In genomic region chr19:39327990-39328705, GRCh38 we compare ENCODE assay signal across 8 cellular contexts. TPM values are rescaled to one million over a fixed set of nuclear protein-coding genes. Genes with fewer than 3 reads are reported as not detected.
A peak's percentile ranks its signal among the peaks of the same experiment; 100 is the strongest.
DNase-seq lines count a peak whose midpoint lies in the region; ATAC-seq and TF ChIP-seq lines count a peak whose summit lies in the region.

No MANE protein-coding gene starts in this region.

- H3K4me3 Mint-ChIP-seq in GM23338: peak overlapping the region; percentile 43; the same call in 1 of the 3 replicates
- H3K4me3 Mint-ChIP-seq in activated CD8-positive, alpha-beta T cell treated with anti-CD3 and anti-CD28 coated beads for 36 hours: no peak overlapping the region

- 0 out of 2 replicates have a peak overlapping the region, but pooled peaks have one; percentile 35 for H3K27ac Mint-ChIP-seq in GM23338
- H3K27ac Mint-ChIP-seq in activated CD8-positive, alpha-beta T cell treated with anti-CD3 and anti-CD28 coated beads for 36 hours: peak overlapping the region; percentile 66

- peaks cover 13% of the 10 kb centered on the region for H3K4me1 Mint-ChIP-seq in GM23338
- peaks cover 38% of the 10 kb centered on the region for H3K4me1 Mint-ChIP-seq in activated CD8-positive, alpha-beta T cell treated with anti-CD3 and anti-CD28 coated beads for 36 hours (ENCODE audit: low read depth)

- no peaks in the 10 kb centered on the region for H3K27me3 ChIP-seq in GM23338 (ENCODE audit: insufficient read depth)

- POLR2A ChIA-PET in activated CD8-positive, alpha-beta T cell treated with anti-CD3 and anti-CD28 coated beads for 36 hours (lab: Charles Lee): interaction anchor here (1.1 kb wide), 1 partner anchor 11 kb away, joined by 3 read pairs; no protein-coding TSS in a partner anchor

- peak; percentile 98 for TF ChIP-seq CTCF in AG09319 (IDR thresholded peaks at IDR 0.05; ENCODE audit: low read depth, low read length)
- peak; percentile 97 to 100 for TF ChIP-seq CTCF in GM23338 (conservative IDR thresholded peaks at IDR 0.05; ENCODE audit: low read depth in 2 of 2)
- peak; percentile 97 for TF ChIP-seq CTCF in activated CD8-positive, alpha-beta T cell treated with anti-CD3 and anti-CD28 coated beads for 36 hours (IDR thresholded peaks at IDR 0.05)

- H3K27ac ChIP-seq in GM23338 (ENCODE audit: low read depth): no peak overlapping the region

- H3K9me3 Mint-ChIP-seq in GM23338: no peaks in the 10 kb centered on the region
- no peaks in the 10 kb centered on the region for H3K9me3 Mint-ChIP-seq in activated CD8-positive, alpha-beta T cell treated with anti-CD3 and anti-CD28 coated beads for 36 hours

- peak overlapping the region; percentile 97 for H2AFZ ChIP-seq in GM23338

- H3K36me3 ChIP-seq in GM23338 (ENCODE audit: insufficient read depth): no peaks in the 10 kb centered on the region

- intact Hi-C loops in activated CD8-positive, alpha-beta T cell treated with anti-CD3 and anti-CD28 coated beads for 36 hours (cut with micrococcal nuclease): loop anchor here (5.0 kb wide), 1 partner anchor 116 kb away; no protein-coding TSS in a partner anchor

- no peaks in the 10 kb centered on the region for H3K9me2 ChIP-seq in GM23338 (ENCODE audit: insufficient read depth)

- H3K4me2 ChIP-seq in GM23338: peak overlapping the region; percentile 66

- no peaks in the 10 kb centered on the region for H3K79me2 ChIP-seq in GM23338 (replicated peaks; ENCODE audit: insufficient read depth)

- CTCF ChIA-PET in activated CD8-positive, alpha-beta T cell treated with anti-CD3 and anti-CD28 coated beads for 36 hours (lab: Charles Lee): interaction anchor here (0.6 to 2.8 kb wide), 17 partner anchors 10 to 206 kb away, joined by 3 to 15 read pairs (median 4); partner anchors contain the start of gene NCCRP1

- peak overlapping the region; percentile 31; the same call in 1 of the 2 replicates for H3K4me3 ChIP-seq in GM23338

- ATAC-seq in GM23338: peak; percentile 78
- peak; percentile 86 for ATAC-seq in activated CD8-positive, alpha-beta T cell treated with anti-CD3 and anti-CD28 coated beads for 36 hours
- ATAC-seq in GM18511 (IDR thresholded peaks at IDR 0.05; ENCODE audit: unreplicated experiment): no peak

- H3K36me3 Mint-ChIP-seq in GM23338 (ENCODE audit: low read depth): no peaks in the 10 kb centered on the region
- H3K36me3 Mint-ChIP-seq in activated CD8-positive, alpha-beta T cell treated with anti-CD3 and anti-CD28 coated beads for 36 hours (ENCODE audit: low read depth): peaks cover 31% of the 10 kb centered on the region

- H4K20me1 ChIP-seq in GM23338 (replicated peaks; ENCODE audit: insufficient read depth): no peaks in the 10 kb centered on the region

- H3F3A ChIP-seq in GM23338 (replicated peaks; ENCODE audit: low read depth): no peaks in the 10 kb centered on the region

- no peak for DNase-seq in AG09319 (ENCODE audit: extremely low read depth, low read depth)
- peak; percentile 94 for DNase-seq in GM23338 (ENCODE audit: low spot score)
- peak; percentile 55 for DNase-seq in NCI-H510A treated with DMSO at 0.1 percent for 48 hours (lab: John Stamatoyannopoulos, UW)
- peak; percentile 88 for DNase-seq in activated CD8-positive, alpha-beta T cell treated with anti-CD3 and anti-CD28 coated beads for 36 hours
- peak; percentile 91 for DNase-seq in ecto neural progenitor cell (ENCODE audit: low spot score)
- DNase-seq in lung microvascular endothelial cell (ENCODE audit: low read depth in 2 of 2): peak; percentile 66
- peak; percentile 59 for DNase-seq in stimulated activated CD8-positive, alpha-beta memory T cell treated with anti-CD3 and anti-CD28 coated beads, Interleukin-12 subunit alpha, Interleukin-12 subunit beta, amount 100 ng/mL, for 4 hours (ENCODE audit: low read depth)

- H3K4me1 ChIP-seq in GM23338 (ENCODE audit: insufficient read depth): peaks cover 11% of the 10 kb centered on the region

- H3K27me3 Mint-ChIP-seq in GM23338 (ENCODE audit: insufficient read depth, low read depth, poor library complexity): peaks cover 19% of the 10 kb centered on the region
- H3K27me3 Mint-ChIP-seq in activated CD8-positive, alpha-beta T cell treated with anti-CD3 and anti-CD28 coated beads for 36 hours: no peaks in the 10 kb centered on the region

TF ChIP-seq in GM23338, 12 proteins besides CTCF, POLR2A, EP300 and RAD21 (continues in another document):
- TF ChIP-seq EZH2phosphoT487 (IDR thresholded peaks at IDR 0.05; ENCODE audit: unreplicated experiment) (no peak), EZH2 (IDR thresholded peaks at IDR 0.05; ENCODE audit: low read depth, unreplicated experiment) (no peak), ZNF114 (CRISPR knock-in tag; IDR thresholded peaks at IDR 0.05) (no peak), STAT1 (IDR thresholded peaks at IDR 0.05; ENCODE audit: unreplicated experiment) (no peak), NANOG (IDR thresholded peaks at IDR 0.05; ENCODE audit: borderline replicate concordance) (no peak), POLR2AphosphoS5 (IDR thresholded peaks at IDR 0.05; ENCODE audit: low read depth) (no peak), CREB1 (CRISPR knock-in tag; IDR thresholded peaks at IDR 0.05; ENCODE audit: low read depth) (no peak), ZNF331 (CRISPR knock-in tag; IDR thresholded peaks at IDR 0.05; ENCODE audit: low read depth) (no peak)
- TF ChIP-seq, protein P1, sequence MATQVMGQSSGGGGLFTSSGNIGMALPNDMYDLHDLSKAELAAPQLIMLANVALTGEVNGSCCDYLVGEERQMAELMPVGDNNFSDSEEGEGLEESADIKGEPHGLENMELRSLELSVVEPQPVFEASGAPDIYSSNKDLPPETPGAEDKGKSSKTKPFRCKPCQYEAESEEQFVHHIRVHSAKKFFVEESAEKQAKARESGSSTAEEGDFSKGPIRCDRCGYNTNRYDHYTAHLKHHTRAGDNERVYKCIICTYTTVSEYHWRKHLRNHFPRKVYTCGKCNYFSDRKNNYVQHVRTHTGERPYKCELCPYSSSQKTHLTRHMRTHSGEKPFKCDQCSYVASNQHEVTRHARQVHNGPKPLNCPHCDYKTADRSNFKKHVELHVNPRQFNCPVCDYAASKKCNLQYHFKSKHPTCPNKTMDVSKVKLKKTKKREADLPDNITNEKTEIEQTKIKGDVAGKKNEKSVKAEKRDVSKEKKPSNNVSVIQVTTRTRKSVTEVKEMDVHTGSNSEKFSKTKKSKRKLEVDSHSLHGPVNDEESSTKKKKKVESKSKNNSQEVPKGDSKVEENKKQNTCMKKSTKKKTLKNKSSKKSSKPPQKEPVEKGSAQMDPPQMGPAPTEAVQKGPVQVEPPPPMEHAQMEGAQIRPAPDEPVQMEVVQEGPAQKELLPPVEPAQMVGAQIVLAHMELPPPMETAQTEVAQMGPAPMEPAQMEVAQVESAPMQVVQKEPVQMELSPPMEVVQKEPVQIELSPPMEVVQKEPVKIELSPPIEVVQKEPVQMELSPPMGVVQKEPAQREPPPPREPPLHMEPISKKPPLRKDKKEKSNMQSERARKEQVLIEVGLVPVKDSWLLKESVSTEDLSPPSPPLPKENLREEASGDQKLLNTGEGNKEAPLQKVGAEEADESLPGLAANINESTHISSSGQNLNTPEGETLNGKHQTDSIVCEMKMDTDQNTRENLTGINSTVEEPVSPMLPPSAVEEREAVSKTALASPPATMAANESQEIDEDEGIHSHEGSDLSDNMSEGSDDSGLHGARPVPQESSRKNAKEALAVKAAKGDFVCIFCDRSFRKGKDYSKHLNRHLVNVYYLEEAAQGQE (IDR thresholded peaks at IDR 0.05; ENCODE audit: unreplicated experiment): no peak
- TF ChIP-seq, protein P2, sequence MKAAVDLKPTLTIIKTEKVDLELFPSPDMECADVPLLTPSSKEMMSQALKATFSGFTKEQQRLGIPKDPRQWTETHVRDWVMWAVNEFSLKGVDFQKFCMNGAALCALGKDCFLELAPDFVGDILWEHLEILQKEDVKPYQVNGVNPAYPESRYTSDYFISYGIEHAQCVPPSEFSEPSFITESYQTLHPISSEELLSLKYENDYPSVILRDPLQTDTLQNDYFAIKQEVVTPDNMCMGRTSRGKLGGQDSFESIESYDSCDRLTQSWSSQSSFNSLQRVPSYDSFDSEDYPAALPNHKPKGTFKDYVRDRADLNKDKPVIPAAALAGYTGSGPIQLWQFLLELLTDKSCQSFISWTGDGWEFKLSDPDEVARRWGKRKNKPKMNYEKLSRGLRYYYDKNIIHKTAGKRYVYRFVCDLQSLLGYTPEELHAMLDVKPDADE (IDR thresholded peaks at IDR 0.05): no peak

RNA-seq across cellular contexts. Expression of gene LRFN1, which starts 7.5 kb away (rescaled TPM):
- total RNA-seq in GM23338 (2014; rRNA removed; shearing (Covaris generic)): 8.1 and 10.0 TPM in 2 replicates
- 3.2 and 4.1 TPM in 2 replicates for polyA plus RNA-seq in GM23338 (2016; fragmentation: Nextera tagmentation; extraction: Ambion mirVana)
- total RNA-seq in activated CD8-positive, alpha-beta T cell treated with anti-CD3 and anti-CD28 coated beads for 36 hours: 1 to 10 TPM; 6.1 to 6.5 TPM
- total RNA-seq in lung microvascular endothelial cell: 0.44 and 0.60 TPM in 2 replicates

RNA-seq across cellular contexts. Expression of gene GMFG, which starts 7.7 kb away (rescaled TPM):
- not detected in 2 replicates for total RNA-seq in GM23338 (2014; rRNA removed; shearing (Covaris generic))
- 1.0 and 1.3 TPM in 2 replicates for polyA plus RNA-seq in GM23338 (2016; fragmentation: Nextera tagmentation; extraction: Ambion mirVana)
- 100 to 1,000 TPM; 280 to 297 TPM for total RNA-seq in activated CD8-positive, alpha-beta T cell treated with anti-CD3 and anti-CD28 coated beads for 36 hours
- total RNA-seq in lung microvascular endothelial cell: 173 and 220 TPM in 2 replicates

RNA-seq across cellular contexts. Expression of gene SAMD4B, which starts 14.1 kb away (rescaled TPM):
- 124 and 172 TPM in 2 replicates for total RNA-seq in GM23338 (2014; rRNA removed; shearing (Covaris generic))
- 104 and 107 TPM in 2 replicates for polyA plus RNA-seq in GM23338 (2016; fragmentation: Nextera tagmentation; extraction: Ambion mirVana)
- 10 to 100 TPM; 35.5 to 37.1 TPM for total RNA-seq in activated CD8-positive, alpha-beta T cell treated with anti-CD3 and anti-CD28 coated beads for 36 hours
- total RNA-seq in lung microvascular endothelial cell: 20.7 and 21.8 TPM in 2 replicates

RNA-seq across cellular contexts. Expression of gene IFNL1, which starts 31.9 kb away (rescaled TPM):
- total RNA-seq in GM23338 (2014; rRNA removed; shearing (Covaris generic)): not detected in 2 replicates
- polyA plus RNA-seq in GM23338 (2016; fragmentation: Nextera tagmentation; extraction: Ambion mirVana): not detected in 2 replicates
- total RNA-seq in activated CD8-positive, alpha-beta T cell treated with anti-CD3 and anti-CD28 coated beads for 36 hours: not detected
- not detected in 2 replicates for total RNA-seq in lung microvascular endothelial cell

RNA-seq across cellular contexts. Expression of gene IFNL2, which starts 60.0 kb away (rescaled TPM):
- not detected in 2 replicates for total RNA-seq in GM23338 (2014; rRNA removed; shearing (Covaris generic))
- not detected in 2 replicates for polyA plus RNA-seq in GM23338 (2016; fragmentation: Nextera tagmentation; extraction: Ambion mirVana)
- total RNA-seq in activated CD8-positive, alpha-beta T cell treated with anti-CD3 and anti-CD28 coated beads for 36 hours: not detected
- total RNA-seq in lung microvascular endothelial cell: not detected in 2 replicates

Comparison
In these comparisons a context has a peak if more than half of its experiments do, and no peak if none do; other contexts are left out.
1. RNA of gene GMFG, which starts 7.7 kb away (total RNA-seq): 280 to 297 TPM in activated CD8-positive, alpha-beta T cell treated with anti-CD3 and anti-CD28 coated beads for 36 hours and 173 to 220 TPM in lung microvascular endothelial cell; not detected in GM23338; every median in the first group is over 100 times any median in the second.
2. Peak in every context shown above with its lines, with median percentiles within 50 percentile points of each other: CTCF ChIP-seq.